1 cellular context compared by ENCODE assay signal in the genomic region with DNA sequence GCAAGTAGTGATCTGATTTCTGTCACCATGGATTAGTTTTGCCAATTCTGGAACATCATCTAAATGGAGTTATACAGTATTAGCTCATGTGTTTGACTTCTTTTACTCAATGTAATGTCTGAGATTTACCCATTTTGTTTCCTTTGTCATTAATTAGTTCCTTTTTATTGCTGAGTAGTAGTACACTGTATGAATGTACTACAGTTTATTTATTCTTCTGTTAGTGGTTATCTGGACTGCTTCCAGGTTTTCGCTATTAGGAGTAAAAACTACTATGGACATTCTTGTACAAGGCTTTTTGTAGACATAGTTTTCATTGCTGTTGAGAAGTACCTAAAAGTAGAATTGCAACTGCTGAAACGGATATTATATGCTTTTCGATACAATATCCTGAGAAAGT.
TF ChIP-seq lines count a peak whose summit lies in the region.

No MANE protein-coding gene starts in this region.

TF ChIP-seq in IMR-90, 13 proteins besides CTCF, POLR2A, EP300 and RAD21:
- TF ChIP-seq SMC3 (IDR thresholded peaks at IDR 0.05; ENCODE audit: low read depth, low read length) (no peak), CHD1 (IDR thresholded peaks at IDR 0.05; ENCODE audit: low read depth, low read length) (no peak), NFE2L2 (IDR thresholded peaks at IDR 0.05; ENCODE audit: low read depth, low read length) (no peak), RFX5 (IDR thresholded peaks at IDR 0.05; ENCODE audit: low read depth, low read length) (no peak), MAFK (IDR thresholded peaks at IDR 0.05; ENCODE audit: low read depth, low read length) (no peak), RCOR1 (IDR thresholded peaks at IDR 0.05; ENCODE audit: insufficient replicate concordance, low read length) (no peak), FOS (IDR thresholded peaks at IDR 0.05; ENCODE audit: low read depth, low read length) (no peak), BHLHE40 (IDR thresholded peaks at IDR 0.05; ENCODE audit: low read depth, low read length) (no peak)
- TF ChIP-seq, protein P1, sequence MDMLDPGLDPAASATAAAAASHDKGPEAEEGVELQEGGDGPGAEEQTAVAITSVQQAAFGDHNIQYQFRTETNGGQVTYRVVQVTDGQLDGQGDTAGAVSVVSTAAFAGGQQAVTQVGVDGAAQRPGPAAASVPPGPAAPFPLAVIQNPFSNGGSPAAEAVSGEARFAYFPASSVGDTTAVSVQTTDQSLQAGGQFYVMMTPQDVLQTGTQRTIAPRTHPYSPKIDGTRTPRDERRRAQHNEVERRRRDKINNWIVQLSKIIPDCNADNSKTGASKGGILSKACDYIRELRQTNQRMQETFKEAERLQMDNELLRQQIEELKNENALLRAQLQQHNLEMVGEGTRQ (IDR thresholded peaks at IDR 0.05; ENCODE audit: low read depth, low read length) = no peak
- TF ChIP-seq, protein P2, sequence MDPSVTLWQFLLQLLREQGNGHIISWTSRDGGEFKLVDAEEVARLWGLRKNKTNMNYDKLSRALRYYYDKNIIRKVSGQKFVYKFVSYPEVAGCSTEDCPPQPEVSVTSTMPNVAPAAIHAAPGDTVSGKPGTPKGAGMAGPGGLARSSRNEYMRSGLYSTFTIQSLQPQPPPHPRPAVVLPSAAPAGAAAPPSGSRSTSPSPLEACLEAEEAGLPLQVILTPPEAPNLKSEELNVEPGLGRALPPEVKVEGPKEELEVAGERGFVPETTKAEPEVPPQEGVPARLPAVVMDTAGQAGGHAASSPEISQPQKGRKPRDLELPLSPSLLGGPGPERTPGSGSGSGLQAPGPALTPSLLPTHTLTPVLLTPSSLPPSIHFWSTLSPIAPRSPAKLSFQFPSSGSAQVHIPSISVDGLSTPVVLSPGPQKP (IDR thresholded peaks at IDR 0.05; ENCODE audit: borderline replicate concordance, low read depth, low read length) = no peak
